ENCODE assay signal across 9 cellular contexts in the genomic region with DNA sequence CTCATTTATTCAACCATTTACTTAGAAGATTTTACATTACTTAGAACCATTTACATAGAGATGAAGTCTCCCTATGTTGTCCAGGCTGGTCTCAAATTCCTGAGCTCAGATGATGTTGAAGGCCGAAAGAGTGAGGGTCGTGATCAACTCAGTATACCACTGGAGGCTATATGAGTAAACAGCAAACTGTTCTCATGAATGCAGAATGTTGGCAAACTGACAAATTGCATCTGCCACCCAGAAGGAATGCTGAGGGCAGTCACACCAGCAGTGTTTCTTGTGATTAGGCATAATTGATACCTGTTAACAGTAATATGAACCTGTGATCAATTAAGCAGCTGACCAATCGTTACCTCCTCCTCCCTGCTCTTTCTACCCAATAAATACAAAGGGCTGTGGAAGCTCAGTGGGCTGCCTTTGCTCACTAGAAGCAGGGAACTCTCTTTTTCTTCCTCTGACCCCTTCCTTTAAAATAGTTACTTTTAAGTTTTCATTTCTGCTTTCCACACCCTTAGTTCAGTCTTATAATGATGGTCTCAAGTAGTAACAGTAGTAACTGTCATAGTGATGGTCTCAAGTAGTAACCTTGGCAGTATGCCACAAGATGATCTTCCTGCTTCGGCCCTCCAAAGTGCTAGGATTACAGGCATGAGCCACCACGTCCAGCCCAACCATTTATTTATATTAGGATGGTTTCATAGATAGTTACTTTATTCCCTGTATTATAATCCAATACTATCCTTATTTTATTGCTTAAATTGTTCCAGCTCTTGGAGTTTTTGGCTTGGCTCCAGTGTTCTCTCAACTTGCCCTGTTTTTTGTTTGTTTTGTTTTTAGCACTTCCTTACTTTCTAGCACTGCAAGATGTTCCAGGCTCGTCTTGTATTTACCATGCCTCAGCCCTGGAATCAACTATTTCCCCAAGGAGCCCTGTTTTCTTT. TPM values are rescaled to one million over a fixed set of nuclear protein-coding genes. Genes with fewer than 3 reads are reported as not detected.
A peak's percentile ranks its signal among the peaks of the same experiment; 100 is the strongest.
DNase-seq lines count a peak whose midpoint lies in the region; ATAC-seq, FAIRE-seq and TF ChIP-seq lines count a peak whose summit lies in the region.
"Had no signal": no experiment of that assay in that cellular context is flagged by ENCODE, and none has a peak within 500 bp of the region (broad histone marks: within the 10 kb centered on the region; RNA-seq: fewer than 3 reads in every experiment).

No MANE protein-coding gene starts in this region.

- H3K27ac ChIP-seq in OCI-LY7 (ENCODE audit: low read depth, low read length, poor library complexity, severe bottlenecking) (no peak overlapping the region), psoas muscle (peak overlapping the region; percentile 70)

- H2AFZ ChIP-seq in OCI-LY7 (ENCODE audit: low read length): peak overlapping the region; percentile 68; the same call in 1 of the 2 replicates

- no TSS peak for BruUV-seq in OCI-LY7 (replicated peaks; lab: Mats Ljungman, UMichigan)

- no peak for TF ChIP-seq POLR2A in H54 (IDR thresholded peaks at IDR 0.05; ENCODE audit: low read depth, low read length)

- no peaks in the 10 kb centered on the region for H3K9me2 ChIP-seq in OCI-LY7 (ENCODE audit: insufficient read depth, low read length)

- H3K4me3 ChIP-seq in OCI-LY7 (ENCODE audit: low read depth, low read length, poor library complexity, severe bottlenecking) (no peak overlapping the region), psoas muscle (peak overlapping the region; percentile 6)

- H3K9me3 Mint-ChIP-seq in T-cell: no peaks in the 10 kb centered on the region
- H3K9me3 Mint-ChIP-seq: stimulated activated naive CD8-positive, alpha-beta T cell treated with anti-CD3 and anti-CD28 coated beads, Interleukin-15, Interleukin-2, amounts not matched to agents 100 ng/mL and 50 ng/mL, for 24 hours had no signal

- H4K20me1 ChIP-seq in OCI-LY7 (ENCODE audit: insufficient read depth, low read length): no peaks in the 10 kb centered on the region

- no peaks in the 10 kb centered on the region for H3K9me3 ChIP-seq in OCI-LY7 (ENCODE audit: low read length)
- H3K9me3 ChIP-seq in psoas muscle: no peaks in the 10 kb centered on the region

- H3K79me2 ChIP-seq in OCI-LY7 (ENCODE audit: insufficient read depth, low read depth, low read length): no peaks in the 10 kb centered on the region

- no peaks in the 10 kb centered on the region for H3K27me3 ChIP-seq in psoas muscle (ENCODE audit: insufficient read depth in 3 of 3, low read length in 2 of 3)

- DNase-seq in H54 (ENCODE audit: insufficient read length, low spot score): no peak
- DNase-seq in OCI-LY7 (ENCODE audit: low spot score): peak; percentile 28
- DNase-seq in fibroblast of peridontal ligament (ENCODE audit: extremely low read depth): peak; percentile 74
- DNase-seq in psoas muscle: no peak
- no peak for DNase-seq in stimulated activated CD4-positive, alpha-beta T cell treated with anti-CD3 and anti-CD28 coated beads, Interleukin-2, amount 100 ng/mL, for 24 hours
- DNase-seq in RCC 7860 (ENCODE audit: low spot score): no peak
- no peak for DNase-seq in activated gamma-delta T cell (lab: John Stamatoyannopoulos, UW)
- no peak for DNase-seq in T-cell

- no peaks in the 10 kb centered on the region for H3K36me3 Mint-ChIP-seq in T-cell

- CTCF ChIA-PET in OCI-LY7 (lab: Charles Lee; ENCODE audit: unreplicated experiment) (no interaction called here), T-cell (lab: Charles Lee) (interaction anchor here (0.6 to 0.7 kb wide), 2 partner anchors 9 to 16 kb away, joined by 3 to 6 read pairs; no protein-coding TSS in a partner anchor)

- WGBS in psoas muscle, 3 donors: 17 to 27% (median 23%) methylated on average over 6 of the region's 6 CpGs

- TF ChIP-seq CTCF in OCI-LY7 (conservative IDR thresholded peaks at IDR 0.05; ENCODE audit: low read length) (no peak), psoas muscle (IDR thresholded peaks at IDR 0.05) (no peak)

- no peaks in the 10 kb centered on the region for H3K36me3 ChIP-seq in OCI-LY7 (ENCODE audit: insufficient read depth, low read length)
- no peaks in the 10 kb centered on the region for H3K36me3 ChIP-seq in psoas muscle (ENCODE audit: insufficient read depth in 1 of 2, low read depth in 1 of 2)

- POLR2A ChIA-PET in OCI-LY7 (lab: Charles Lee) (interaction anchor here (0.6 to 2.4 kb wide), 4 partner anchors 14 to 349 kb away, joined by 3 to 5 read pairs (median 4); no protein-coding TSS in a partner anchor), T-cell (lab: Charles Lee) (interaction anchor here in 1 of 2 donors (0.6 to 0.7 kb wide), 2 partner anchors 15 to 359 kb away, joined by 3 to 9 read pairs; no protein-coding TSS in a partner anchor)

- peaks cover 0 to 6% (median 3%) of the 10 kb centered on the region in 3 donors for H3K4me1 Mint-ChIP-seq in T-cell

- no peak overlapping the region for H3K4me3 Mint-ChIP-seq in T-cell
- H3K4me3 Mint-ChIP-seq: stimulated activated naive CD8-positive, alpha-beta T cell treated with anti-CD3 and anti-CD28 coated beads, Interleukin-15, Interleukin-2, amounts not matched to agents 100 ng/mL and 50 ng/mL, for 24 hours had no signal

- H3K4me2 ChIP-seq in OCI-LY7 (ENCODE audit: low read length): peak overlapping the region; percentile 2; the same call in 1 of the 2 replicates

- no peaks in the 10 kb centered on the region for H3K27me3 Mint-ChIP-seq in T-cell
- H3K27me3 Mint-ChIP-seq: stimulated activated naive CD8-positive, alpha-beta T cell treated with anti-CD3 and anti-CD28 coated beads, Interleukin-15, Interleukin-2, amounts not matched to agents 100 ng/mL and 50 ng/mL, for 24 hours had no signal

- peak; percentile 70 for FAIRE-seq in H54 (lab: Jason Lieb, UNC)
- no peak for FAIRE-seq in RCC 7860 (lab: Jason Lieb, UNC)

- H3K27ac Mint-ChIP-seq in T-cell: no peak overlapping the region
- H3K27ac Mint-ChIP-seq: stimulated activated naive CD8-positive, alpha-beta T cell treated with anti-CD3 and anti-CD28 coated beads, Interleukin-15, Interleukin-2, amounts not matched to agents 100 ng/mL and 50 ng/mL, for 24 hours had no signal

- H3K4me1 ChIP-seq in OCI-LY7 (ENCODE audit: insufficient read depth, low read length, poor library complexity, severe bottlenecking) (peaks cover 16% of the 10 kb centered on the region), psoas muscle (peaks cover 40% of the 10 kb centered on the region)

- intact Hi-C loops in OCI-LY7 (cut with micrococcal nuclease; ENCODE audit: unreplicated experiment) (no loop called here), psoas muscle (cut with DNase I) (no loop called here)

- ATAC-seq in psoas muscle (peak; percentile 34 to 66 (median 48)), T-cell (replicated peaks in 1 of 4) (no peak)

RNA-seq across cellular contexts. Expression of gene LIMA1, which starts 25.8 kb away (rescaled TPM):
- 6.2 and 7.4 TPM in 2 replicates for total RNA-seq in OCI-LY7 (2014; rRNA removed; shearing (Covaris generic))
- 18.2 and 20.4 TPM in 2 replicates for total RNA-seq in OCI-LY7 (2022)
- 10 to 100 TPM in 3 of 4 donors, 1 to 10 TPM in 1; 8.3 to 25.3 (median 17.5) TPM for total RNA-seq in psoas muscle
- 1 to 10 TPM; 5.6 to 9.0 (median 8.1) TPM for polyA plus RNA-seq in psoas muscle
- total RNA-seq in T-cell: 10 to 100 TPM in 4 of 5 donors, 1 to 10 TPM in 1; 8.6 to 14.9 (median 11.1) TPM

Comparison
In these comparisons a context has a peak if more than half of its experiments do, and no peak if none do; other contexts are left out.
1. DNase-seq: peak in OCI-LY7 (single experiment) and fibroblast of peridontal ligament (single experiment); none in H54 (single experiment), psoas muscle (0 of 2), stimulated activated CD4-positive, alpha-beta T cell treated with anti-CD3 and anti-CD28 coated beads, Interleukin-2, amount 100 ng/mL, for 24 hours (0 of 2), RCC 7860 (single experiment), activated gamma-delta T cell (single experiment) and T-cell (0 of 34).
2. ATAC-seq: peak in psoas muscle (4 of 4); none in T-cell (0 of 4).